24 cellular contexts compared by ENCODE assay signal in genomic region chr9:31188496-31188895, GRCh38.
"Had no signal": no experiment of that assay in that cellular context is flagged by ENCODE, and none has a peak within 500 bp of the region (broad histone marks: within the 10 kb centered on the region; RNA-seq: fewer than 3 reads in every experiment).

No MANE protein-coding gene starts in this region.

- DNase-seq: activated CD4-positive, alpha-beta T cell treated with anti-CD3 and anti-CD28 coated beads for 48 hours; activated CD4-positive, alpha-beta T cell treated with anti-CD3 and anti-CD28 coated beads, Interleukin-2, amount 50 U/mL, for 4 hours; activated CD4-positive, CD25-positive, alpha-beta regulatory T cell treated with anti-CD3 and anti-CD28 coated beads, Interleukin-2, amount 50 U/mL, for 72 hours; activated CD8-positive, alpha-beta memory T cell treated with anti-CD3 and anti-CD28 coated beads, Interleukin-2, amount 50 U/mL, for 48 hours; activated CD8-positive, alpha-beta T cell treated with anti-CD3 and anti-CD28 coated beads, Interleukin-2, amount 10 ng/mL, durations not matched to agents 7 days and 5 days; activated naive CD4-positive, alpha-beta T cell treated with anti-CD3 and anti-CD28 coated beads, Interleukin-2, amount 50 U/mL, for 16 hours; activated naive CD8-positive, alpha-beta T cell treated with anti-CD3 and anti-CD28 coated beads, Interleukin-2, amount 10 ng/mL, durations not matched to agents 7 days and 5 days; activated T-cell treated with anti-CD3 and anti-CD28 coated beads, Interleukin-2, amount 50 U/mL, for 1 hour; amniotic stem cell; body of pancreas; Karpas-422; MM.1S; NCI-H1105; NCI-H1436; NCI-H187 treated with DMSO at 0.1 percent for 48 hours; NCI-H2081 treated with DMSO at 0.1 percent for 48 hours; NCI-H2227 treated with DMSO at 0.1 percent for 48 hours; NCI-H510A; NCI-H526 treated with DMSO at 0.1 percent for 48 hours; NK-92 treated with Interleukin-12 subunit alpha and Interleukin-12 subunit beta, amount 100 ng/mL, for 24 hours; OCI-M1; RPMI8226; SK-N-SH had no signal

- H3K9me3 ChIP-seq: body of pancreas, SK-N-SH had no signal

- H3K27ac ChIP-seq: body of pancreas had no signal

- H3K4me2 ChIP-seq: SK-N-SH had no signal

- H3K4me3 ChIP-seq: body of pancreas, K562 had no signal

- H3K9ac ChIP-seq: SK-N-SH had no signal

- FAIRE-seq: K562 had no signal

- H3K27me3 ChIP-seq: body of pancreas had no signal

- H3K4me1 ChIP-seq: body of pancreas had no signal
